Comparison of ENCODE assay signal across 8 cellular contexts in genomic region chr9:127214421-127215265, GRCh38. TPM values are rescaled to one million over a fixed set of nuclear protein-coding genes. Genes with fewer than 3 reads are reported as not detected.
A peak's percentile ranks its signal among the peaks of the same experiment; 100 is the strongest.
DNase-seq lines count a peak whose midpoint lies in the region; ATAC-seq and TF ChIP-seq lines count a peak whose summit lies in the region.

No MANE protein-coding gene starts in this region.

- H3K27me3 ChIP-seq in Peyer's patch (no peaks in the 10 kb centered on the region), gastroesophageal sphincter (no peaks in the 10 kb centered on the region)

- WGBS in gastroesophageal sphincter (ENCODE audit: low coverage in 1 of 2), 2 donors: 20 to 71% methylated on average over 3 to 5 of the region's 6 CpGs

- H3K9me3 Mint-ChIP-seq in Calu3 (ENCODE audit: low read depth, unreplicated experiment): no peaks in the 10 kb centered on the region

- H3K27ac ChIP-seq in Peyer's patch (no peak overlapping the region), gastroesophageal sphincter (no peak overlapping the region)

- CTCF ChIA-PET in Calu3 (lab: Charles Lee): interaction anchor here (0.7 to 1.9 kb wide), 8 partner anchors 10 to 275 kb away, joined by 3 to 10 read pairs (median 5); partner anchors contain the start of gene SLC2A8

- intact Hi-C loops in Calu3 (cut with micrococcal nuclease; ENCODE audit: unreplicated experiment): loop anchor here (5.0 kb wide), 1 partner anchor 133 kb away; no protein-coding TSS in a partner anchor

- TF ChIP-seq POLR2A in Peyer's patch (IDR thresholded peaks at IDR 0.05) (no peak), gastroesophageal sphincter (IDR thresholded peaks at IDR 0.05) (no peak)

- H3K9me3 ChIP-seq in Peyer's patch (no peaks in the 10 kb centered on the region), gastroesophageal sphincter (no peaks in the 10 kb centered on the region)

- ATAC-seq in gastroesophageal sphincter: peak; percentile 54
- no peak for ATAC-seq in HG03378 (IDR thresholded peaks at IDR 0.05; ENCODE audit: unreplicated experiment)
- no peak for ATAC-seq in HG03139 (IDR thresholded peaks at IDR 0.05; ENCODE audit: unreplicated experiment)

- H3K4me3 Mint-ChIP-seq in Calu3 (ENCODE audit: low read depth, unreplicated experiment): no peak overlapping the region

- no TSS peak for BruUV-seq in Calu3 (replicated peaks; lab: Mats Ljungman, UMichigan)

- no peak for TF ChIP-seq EP300 in gastroesophageal sphincter (IDR thresholded peaks at IDR 0.05)

- no peaks in the 10 kb centered on the region for H3K36me3 Mint-ChIP-seq in Calu3 (ENCODE audit: insufficient read depth, unreplicated experiment)

- DNase-seq in Calu3 (peak; percentile 68), HuH-7 (ENCODE audit: low spot score) (peak; percentile 88), Peyer's patch (peak; percentile 52 to 85 (median 55)), pulmonary artery endothelial cell (ENCODE audit: low read depth, low spot score) (peak; percentile 11)
- peak; percentile 34 for DNase-seq in activated T-helper 9 cell treated with anti-CD3 and anti-CD28 coated beads, Interleukin-2, amount 50 U/mL, for 16 hours (ENCODE audit: low read depth)

- H3K4me1 ChIP-seq in Peyer's patch (no peaks in the 10 kb centered on the region), gastroesophageal sphincter (peaks cover 0 to 14% (median 0%) of the 10 kb centered on the region in 3 donors)

- peaks cover 19% of the 10 kb centered on the region for H3K27me3 Mint-ChIP-seq in Calu3 (ENCODE audit: unreplicated experiment)

- no peak overlapping the region for H3K27ac Mint-ChIP-seq in Calu3 (ENCODE audit: unreplicated experiment)

- TF ChIP-seq CTCF in Calu3 (IDR thresholded peaks at IDR 0.05; ENCODE audit: unreplicated experiment): peak; percentile 63
- TF ChIP-seq CTCF in Peyer's patch (IDR thresholded peaks at IDR 0.05): peak; percentile 29 to 77 (median 66)
- peak in 3 of 4 experiments; percentile 64 to 70 (median 70) for TF ChIP-seq CTCF in gastroesophageal sphincter (IDR thresholded peaks at IDR 0.05)

- peaks cover 0 to 2% (median 0%) of the 10 kb centered on the region in 3 donors for H3K36me3 ChIP-seq in Peyer's patch
- H3K36me3 ChIP-seq in gastroesophageal sphincter: peaks cover 0 to 13% of the 10 kb centered on the region in 2 donors

- peaks cover 7% of the 10 kb centered on the region for H3K4me1 Mint-ChIP-seq in Calu3 (ENCODE audit: low read depth, unreplicated experiment)

- no peak overlapping the region for H3K4me3 ChIP-seq in Peyer's patch
- H3K4me3 ChIP-seq in gastroesophageal sphincter: no peak overlapping the region

RNA-seq across cellular contexts. Expression of gene GARNL3, which starts 49.9 kb away (rescaled TPM):
- total RNA-seq in Calu3 (2022): 2.8 and 3.3 TPM in 2 replicates
- 10 to 100 TPM; 12.3 to 78.4 (median 23.7) TPM for total RNA-seq in Peyer's patch
- total RNA-seq in gastroesophageal sphincter: 10 to 100 TPM in 2 of 4 donors, 1 to 10 TPM in 2; 4.7 to 29.3 (median 11.3) TPM
- 3.1 and 4.4 TPM in 2 replicates for total RNA-seq in pulmonary artery endothelial cell

Comparison
In these comparisons a context has a peak if more than half of its experiments do, and no peak if none do; other contexts are left out.
1. DNase-seq: peak in every context shown above with its lines; median percentile 88 in HuH-7; 68 in Calu3; 55 in Peyer's patch; 34 in activated T-helper 9 cell treated with anti-CD3 and anti-CD28 coated beads, Interleukin-2, amount 50 U/mL, for 16 hours; 11 in pulmonary artery endothelial cell.